Comparison of ENCODE assay signal across 9 cellular contexts in the genomic region with DNA sequence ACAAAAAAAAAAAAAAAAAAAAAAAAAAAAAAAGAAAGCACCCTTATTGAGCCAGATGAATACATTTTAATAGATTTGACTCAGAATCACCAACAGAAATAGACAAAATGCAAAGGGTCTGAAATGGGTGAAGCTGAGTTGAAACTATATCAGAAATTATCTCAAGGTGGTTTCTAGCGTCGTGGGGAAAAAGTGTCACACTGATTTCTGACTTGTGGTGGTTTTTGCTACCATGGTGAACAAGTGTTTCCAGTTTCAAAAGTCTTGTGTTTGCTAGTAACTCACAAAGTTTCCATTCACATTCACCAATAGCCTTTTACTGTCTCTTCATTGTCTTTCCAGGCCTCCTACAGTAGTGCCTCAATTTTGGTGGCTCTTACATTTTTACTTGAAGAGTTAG.
DNase-seq lines count a peak whose midpoint lies in the region; ATAC-seq and TF ChIP-seq lines count a peak whose summit lies in the region.
"Had no signal": no experiment of that assay in that cellular context is flagged by ENCODE, and none has a peak within 500 bp of the region (broad histone marks: within the 10 kb centered on the region; RNA-seq: fewer than 3 reads in every experiment).

No MANE protein-coding gene starts in this region.

- H3K27ac ChIP-seq in OCI-LY1 (ENCODE audit: low read depth, low read length, poor library complexity, severe bottlenecking): peak overlapping the region; percentile 99
- no peak overlapping the region for H3K27ac ChIP-seq in stomach
- H3K27ac ChIP-seq in OCI-LY7 (ENCODE audit: low read depth, low read length, poor library complexity, severe bottlenecking): no peak overlapping the region
- no peak overlapping the region for H3K27ac ChIP-seq in aorta (ENCODE audit: low read depth in 1 of 2, low read length in 2 of 2)
- H3K27ac ChIP-seq: suprapubic skin had no signal

- no peak for TF ChIP-seq EP300 in stomach (IDR thresholded peaks at IDR 0.05)

- H3K9me3 ChIP-seq in OCI-LY1 (ENCODE audit: low read length) (peaks cover 7% of the 10 kb centered on the region; the same call in 1 of the 2 replicates), stomach (no peaks in the 10 kb centered on the region), OCI-LY7 (ENCODE audit: low read length) (no peaks in the 10 kb centered on the region), aorta (ENCODE audit: control insufficient read depth, low read length) (no peaks in the 10 kb centered on the region)
- H3K9me3 ChIP-seq: suprapubic skin had no signal

- H3K79me2 ChIP-seq in OCI-LY1 (ENCODE audit: insufficient read depth, low read length): peaks cover 40% of the 10 kb centered on the region
- no peaks in the 10 kb centered on the region for H3K79me2 ChIP-seq in OCI-LY7 (ENCODE audit: insufficient read depth, low read depth, low read length)

- H3K4me2 ChIP-seq in OCI-LY1 (ENCODE audit: low read length) (peak overlapping the region; percentile 13; the same call in 1 of the 2 replicates), OCI-LY7 (ENCODE audit: low read length) (no peak overlapping the region)

- DNase-seq in GM20000 (ENCODE audit: low spot score): peak; percentile 64
- DNase-seq in occipital lobe (lab: John Stamatoyannopoulos, UW): no peak
- DNase-seq in stomach: no peak
- DNase-seq in OCI-LY7 (ENCODE audit: low spot score): no peak
- DNase-seq in aorta: no peak

- CTCF ChIA-PET in OCI-LY7 (lab: Charles Lee; ENCODE audit: unreplicated experiment): no interaction called here

- intact Hi-C loops in stomach (cut with DNase I; ENCODE audit: low total_unique reads): no loop called here
- intact Hi-C loops in OCI-LY7 (cut with micrococcal nuclease; ENCODE audit: unreplicated experiment): no loop called here
- intact Hi-C loops in aorta (cut with DNase I): no loop called here

- H3K4me1 ChIP-seq in OCI-LY1 (ENCODE audit: insufficient read depth, low read length, severe bottlenecking) (peaks cover 67% of the 10 kb centered on the region), stomach (peaks cover 0 to 8% (median 3%) of the 10 kb centered on the region in 4 donors), OCI-LY7 (ENCODE audit: insufficient read depth, low read length, poor library complexity, severe bottlenecking) (peaks cover 8% of the 10 kb centered on the region), aorta (ENCODE audit: control insufficient read depth in 1 of 2, insufficient read depth in 2 of 2, low read length in 2 of 2) (no peaks in the 10 kb centered on the region)

- BruUV-seq in OCI-LY7 (replicated peaks; lab: Mats Ljungman, UMichigan): no TSS peak

- WGBS in stomach, 5 donors: 86 to 93% (median 90%) methylated on average over 2 of the region's 2 CpGs
- 88 to 96% methylated on average over 2 of the region's 2 CpGs for WGBS in aorta, 2 donors

- H3K36me3 ChIP-seq in OCI-LY1 (ENCODE audit: insufficient read depth, low read length) (peaks cover 63% of the 10 kb centered on the region), stomach (no peaks in the 10 kb centered on the region), OCI-LY7 (ENCODE audit: insufficient read depth, low read length) (no peaks in the 10 kb centered on the region), aorta (ENCODE audit: control insufficient read depth in 1 of 2, insufficient read depth in 2 of 2, low read length in 1 of 2) (no peaks in the 10 kb centered on the region)
- H3K36me3 ChIP-seq: suprapubic skin had no signal

- TF ChIP-seq POLR2A in stomach (IDR thresholded peaks at IDR 0.05): no peak

- H3F3A ChIP-seq in OCI-LY1 (ENCODE audit: insufficient read depth, low read length): peaks cover 12% of the 10 kb centered on the region

- H3K9ac ChIP-seq in OCI-LY1 (ENCODE audit: low read length): peak overlapping the region; percentile 52

- ATAC-seq in GM18520 (IDR thresholded peaks at IDR 0.05; ENCODE audit: unreplicated experiment) (peak; percentile 89), HG03025 (IDR thresholded peaks at IDR 0.05; ENCODE audit: low FRiP score, unreplicated experiment) (peak; percentile 90), aorta (ENCODE audit: low FRiP score) (no peak)

- POLR2A ChIA-PET in OCI-LY7 (lab: Charles Lee): interaction anchor here (0.7 to 1.3 kb wide), 4 partner anchors 20 to 739 kb away, joined by 3 to 6 read pairs (median 5); no protein-coding TSS in a partner anchor

- H3K4me3 ChIP-seq in OCI-LY1 (ENCODE audit: low read depth, low read length, poor library complexity, severe bottlenecking) (no peak overlapping the region), stomach (no peak overlapping the region), OCI-LY7 (ENCODE audit: low read depth, low read length, poor library complexity, severe bottlenecking) (no peak overlapping the region), aorta (ENCODE audit: low read length in 2 of 2) (no peak overlapping the region)
- H3K4me3 ChIP-seq: suprapubic skin had no signal

- H3K27me3 ChIP-seq in OCI-LY1 (ENCODE audit: insufficient read depth, low read length) (no peaks in the 10 kb centered on the region), stomach (no peaks in the 10 kb centered on the region), aorta (ENCODE audit: control insufficient read depth in 1 of 2, insufficient read depth in 2 of 2, low read length in 1 of 2) (no peaks in the 10 kb centered on the region)
- H3K27me3 ChIP-seq: suprapubic skin had no signal

- H3K9me2 ChIP-seq in OCI-LY1 (ENCODE audit: low read depth, low read length) (no peaks in the 10 kb centered on the region), OCI-LY7 (ENCODE audit: insufficient read depth, low read length) (no peaks in the 10 kb centered on the region)

- no peak overlapping the region for H2AFZ ChIP-seq in OCI-LY1 (ENCODE audit: low read length)
- H2AFZ ChIP-seq in OCI-LY7 (ENCODE audit: low read length): no peak overlapping the region

- TF ChIP-seq CTCF in GM20000 (IDR thresholded peaks at IDR 0.05; ENCODE audit: extremely low read depth, missing control alignments) (no peak), OCI-LY1 (IDR thresholded peaks at IDR 0.05; ENCODE audit: low read length) (no peak), stomach (IDR thresholded peaks at IDR 0.05) (no peak), OCI-LY7 (conservative IDR thresholded peaks at IDR 0.05; ENCODE audit: low read length) (no peak)

- no peaks in the 10 kb centered on the region for H4K20me1 ChIP-seq in OCI-LY1 (ENCODE audit: insufficient read depth, low read length)
- H4K20me1 ChIP-seq in OCI-LY7 (ENCODE audit: insufficient read depth, low read length): no peaks in the 10 kb centered on the region
